12 cellular contexts compared by ENCODE assay signal in the genomic region with DNA sequence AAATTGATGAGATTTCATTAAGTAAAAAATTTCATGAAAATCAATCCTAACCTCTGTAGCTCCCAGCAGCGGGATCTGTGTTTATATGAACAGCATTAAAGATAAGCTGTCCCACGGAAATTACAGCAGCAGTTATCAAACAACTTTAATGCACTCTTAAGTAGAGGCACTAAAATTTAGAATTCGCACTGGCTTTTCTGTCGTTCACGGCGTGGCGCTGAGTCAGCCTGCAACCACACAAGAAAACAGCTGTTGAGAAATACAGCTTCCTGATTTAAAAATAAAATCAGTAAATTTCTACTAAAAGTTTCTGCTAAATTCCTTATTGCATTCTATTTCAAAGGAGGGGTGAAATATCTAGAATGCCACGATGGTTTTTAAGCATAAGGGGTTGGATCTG.
A peak's percentile ranks its signal among the peaks of the same experiment; 100 is the strongest.
DNase-seq lines count a peak whose midpoint lies in the region; ATAC-seq lines count a peak whose summit lies in the region.
"Had no signal": no experiment of that assay in that cellular context is flagged by ENCODE, and none has a peak within 500 bp of the region (broad histone marks: within the 10 kb centered on the region; RNA-seq: fewer than 3 reads in every experiment).

No MANE protein-coding gene starts in this region.

- H2BK5ac ChIP-seq in mesenchymal stem cell (ENCODE audit: low read depth, low read length, poor library complexity, severe bottlenecking), result no peak overlapping the region

- H2BK12ac ChIP-seq in mesenchymal stem cell (ENCODE audit: low read length in 2 of 2), result no peak overlapping the region

- H4K8ac ChIP-seq in mesenchymal stem cell (ENCODE audit: low read length), result no peak overlapping the region

- H3K4ac ChIP-seq in mesenchymal stem cell (ENCODE audit: low read depth in 1 of 2, low read length in 2 of 2), result no peak overlapping the region

- H2AK5ac ChIP-seq in mesenchymal stem cell (ENCODE audit: low read length, severe bottlenecking), result no peak overlapping the region

- peak overlapping the region; percentile 68 for H3K9ac ChIP-seq in mesenchymal stem cell (ENCODE audit: low read length)
- H3K9ac ChIP-seq: BLaER1 had no signal

- H3K4me3 ChIP-seq in mesenchymal stem cell (ENCODE audit: insufficient read depth in 1 of 2, low read depth in 1 of 2, low read length in 2 of 2), result no peak overlapping the region
- H3K4me3 ChIP-seq: BLaER1, ovary had no signal

- DNase-seq in AG20443 (ENCODE audit: low spot score) (peak; percentile 65), ELR (ENCODE audit: low read depth) (peak; percentile 1), amniotic epithelial cell (ENCODE audit: low read depth) (peak; percentile 44), mesenchymal stem cell (peak; percentile 10), iPS-NIHi11 (ENCODE audit: low spot score) (no peak), NCI-H748 (lab: John Stamatoyannopoulos, UW; ENCODE audit: unreplicated experiment) (no peak), SKM-1 (lab: John Stamatoyannopoulos, UW; ENCODE audit: unreplicated experiment) (no peak)
- DNase-seq: activated naive CD4-positive, alpha-beta T cell treated with anti-CD3 and anti-CD28 coated beads, Interleukin-2, amount 10 ng/mL, durations not matched to agents 7 days and 5 days; ovary; stimulated activated CD4-positive, alpha-beta T cell treated with anti-CD3 and anti-CD28 coated beads, Interleukin-12 subunit alpha, Interleukin-12 subunit beta, amount 100 ng/mL, for 4 hours had no signal

- H3K9me3 ChIP-seq in mesenchymal stem cell (ENCODE audit: control insufficient read depth, low read length), result peaks cover 10% of the 10 kb centered on the region
- H3K9me3 ChIP-seq: ovary had no signal

- ATAC-seq in GM18907 (IDR thresholded peaks at IDR 0.05; ENCODE audit: unreplicated experiment), result no peak

- H2BK15ac ChIP-seq in mesenchymal stem cell (ENCODE audit: low read depth, poor library complexity, severe bottlenecking), result no peak overlapping the region

- H3K27me3 ChIP-seq in mesenchymal stem cell (ENCODE audit: control insufficient read depth in 1 of 2, insufficient read depth in 1 of 2, low read length in 2 of 2), result no peaks in the 10 kb centered on the region
- H3K27me3 ChIP-seq: BLaER1, ovary had no signal

- no peak overlapping the region for H4K91ac ChIP-seq in mesenchymal stem cell (ENCODE audit: low read length)

- no peaks in the 10 kb centered on the region for H3K79me1 ChIP-seq in mesenchymal stem cell (replicated peaks; ENCODE audit: low read length, poor library complexity, severe bottlenecking)

- no peak overlapping the region for H2AFZ ChIP-seq in mesenchymal stem cell (ENCODE audit: low read depth, low read length)

- no peak overlapping the region for H3K23ac ChIP-seq in mesenchymal stem cell (ENCODE audit: low read length in 2 of 2)

- no peak overlapping the region for H3K4me2 ChIP-seq in mesenchymal stem cell (ENCODE audit: low read length, poor library complexity, severe bottlenecking)
- H3K4me2 ChIP-seq: BLaER1 had no signal

- WGBS in mesenchymal stem cell, result 58% methylated on average over 2 of the region's 8 CpGs

- H3K36me3 ChIP-seq in mesenchymal stem cell (ENCODE audit: control insufficient read depth in 1 of 2, insufficient read depth in 2 of 2, low read depth in 1 of 2, low read length in 2 of 2), result no peaks in the 10 kb centered on the region
- H3K36me3 ChIP-seq: ovary had no signal

- no peak overlapping the region for H3K18ac ChIP-seq in mesenchymal stem cell (ENCODE audit: low read depth in 1 of 2, low read length in 2 of 2)

- H3K4me1 ChIP-seq in mesenchymal stem cell (ENCODE audit: control insufficient read depth, insufficient read depth, low read depth, low read length), result no peaks in the 10 kb centered on the region

- H2BK120ac ChIP-seq in mesenchymal stem cell (ENCODE audit: low read depth, low read length), result no peak overlapping the region

- H3K14ac ChIP-seq in mesenchymal stem cell (ENCODE audit: low read length in 2 of 2), result no peak overlapping the region

- H3K27ac ChIP-seq in mesenchymal stem cell (ENCODE audit: low read length, poor library complexity, severe bottlenecking), result no peak overlapping the region
- H3K27ac ChIP-seq: BLaER1, ovary had no signal

Comparison
In these comparisons a context has a peak if more than half of its experiments do, and no peak if none do; other contexts are left out.
1. DNase-seq: peak in AG20443 (single experiment), ELR (single experiment), amniotic epithelial cell (single experiment) and mesenchymal stem cell (single experiment); none in iPS-NIHi11 (single experiment), NCI-H748 (single experiment) and SKM-1 (single experiment).